9 cellular contexts compared by ENCODE assay signal in the genomic region with DNA sequence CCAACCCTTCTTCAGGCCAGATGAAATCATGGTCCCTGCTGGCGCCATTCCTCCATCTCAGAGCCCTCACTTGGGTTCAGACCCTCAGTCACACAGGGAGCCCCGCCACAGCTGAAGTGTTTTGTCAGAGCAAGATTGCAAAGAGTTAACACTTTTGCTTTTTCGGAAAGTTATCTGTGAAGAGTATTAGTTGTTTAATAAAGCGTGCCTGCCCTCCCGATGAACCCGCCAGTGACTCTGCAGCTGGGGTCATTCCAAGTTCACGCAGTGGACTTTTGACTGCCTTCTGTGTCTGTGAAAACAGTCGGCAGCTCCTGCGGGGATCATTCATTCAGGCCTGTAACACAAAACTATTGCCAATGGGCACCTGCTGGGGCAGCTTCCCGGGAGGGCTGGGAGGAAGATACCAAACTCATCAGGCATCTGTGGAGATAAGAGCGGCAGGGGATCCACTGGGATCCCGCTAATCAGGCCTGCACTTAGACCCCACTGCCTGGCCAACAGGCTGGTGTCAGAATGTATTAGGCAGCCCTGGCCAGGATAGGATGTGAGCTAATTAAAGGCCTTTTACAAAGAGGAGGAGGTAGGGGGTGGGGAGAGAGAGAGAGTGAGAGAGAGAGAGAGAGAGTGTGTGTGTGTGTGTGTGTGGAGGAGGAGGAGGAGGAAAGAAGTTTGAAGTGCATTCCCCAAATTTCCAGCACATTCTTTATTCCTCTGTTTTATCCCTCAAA.
DNase-seq lines count a peak whose midpoint lies in the region; ATAC-seq and TF ChIP-seq lines count a peak whose summit lies in the region.
"Had no signal": no experiment of that assay in that cellular context is flagged by ENCODE, and none has a peak within 500 bp of the region (broad histone marks: within the 10 kb centered on the region; RNA-seq: fewer than 3 reads in every experiment).

No MANE protein-coding gene starts in this region.

- peak overlapping the region in 3 of 4 donors; percentile 36 to 65 (median 45) for H3K27ac ChIP-seq in body of pancreas
- peak overlapping the region; percentile 59 to 85 (median 66) for H3K27ac ChIP-seq in right lobe of liver
- H3K27ac ChIP-seq in tibial nerve = peak overlapping the region; percentile 47 to 84 (median 74)

- H3K9me3 ChIP-seq in body of pancreas (no peaks in the 10 kb centered on the region), right lobe of liver (no peaks in the 10 kb centered on the region), tibial nerve (no peaks in the 10 kb centered on the region)

- peak; percentile 63 for ATAC-seq in body of pancreas
- ATAC-seq in right lobe of liver = peak; percentile 85 to 95 (median 88)

- H3K36me3 Mint-ChIP-seq in activated CD4-positive, alpha-beta T cell treated with anti-CD3 and anti-CD28 coated beads, Interleukin-2, amount 10 ng/mL, durations not matched to agents 24 days and 14 days (ENCODE audit: low read depth) = peaks cover 26% of the 10 kb centered on the region

- TF ChIP-seq CTCF in body of pancreas (IDR thresholded peaks at IDR 0.05) = no peak
- TF ChIP-seq CTCF in right lobe of liver (IDR thresholded peaks at IDR 0.05) = no peak
- TF ChIP-seq CTCF in tibial nerve (IDR thresholded peaks at IDR 0.05) = no peak

- peak overlapping the region; percentile 85 for H3K27ac Mint-ChIP-seq in activated CD4-positive, alpha-beta T cell treated with anti-CD3 and anti-CD28 coated beads, Interleukin-2, amount 10 ng/mL, durations not matched to agents 24 days and 14 days

- H3K27me3 ChIP-seq in body of pancreas (no peaks in the 10 kb centered on the region), right lobe of liver (no peaks in the 10 kb centered on the region), tibial nerve (no peaks in the 10 kb centered on the region)

- peak overlapping the region; percentile 23 for H3K4me3 Mint-ChIP-seq in activated CD4-positive, alpha-beta T cell treated with anti-CD3 and anti-CD28 coated beads, Interleukin-2, amount 10 ng/mL, durations not matched to agents 24 days and 14 days

- H3K9me3 Mint-ChIP-seq in activated CD4-positive, alpha-beta T cell treated with anti-CD3 and anti-CD28 coated beads, Interleukin-2, amount 10 ng/mL, durations not matched to agents 24 days and 14 days = peaks cover 3% of the 10 kb centered on the region

- peaks cover 30% of the 10 kb centered on the region for H3K4me1 ChIP-seq in body of pancreas
- peaks cover 0 to 39% (median 15%) of the 10 kb centered on the region in 4 donors for H3K4me1 ChIP-seq in right lobe of liver
- peaks cover 0 to 74% (median 48%) of the 10 kb centered on the region in 4 donors for H3K4me1 ChIP-seq in tibial nerve

- H3K36me3 ChIP-seq in body of pancreas (replicated peaks in 1 of 2; ENCODE audit: insufficient read depth in 1 of 2, low read depth in 2 of 2) = no peaks in the 10 kb centered on the region
- no peaks in the 10 kb centered on the region for H3K36me3 ChIP-seq in right lobe of liver
- H3K36me3 ChIP-seq in tibial nerve = peaks cover 0 to 5% (median 0%) of the 10 kb centered on the region in 3 donors

- TF ChIP-seq EP300 in tibial nerve (IDR thresholded peaks at IDR 0.05) = peak in 1 of 2 donors; percentile 42

- peaks cover 58% of the 10 kb centered on the region for H3K4me1 Mint-ChIP-seq in activated CD4-positive, alpha-beta T cell treated with anti-CD3 and anti-CD28 coated beads, Interleukin-2, amount 10 ng/mL, durations not matched to agents 24 days and 14 days

- DNase-seq in activated CD4-positive, alpha-beta T cell treated with anti-CD3 and anti-CD28 coated beads, Interleukin-2, amount 10 ng/mL, durations not matched to agents 24 days and 14 days = no peak
- no peak for DNase-seq in activated CD4-positive, alpha-beta T cell treated with anti-CD3 and anti-CD28 coated beads for 4 hours
- DNase-seq in body of pancreas (peak; percentile 45 to 66 (median 52)), right lobe of liver (peak; percentile 77 to 89 (median 87)), tibial nerve (ENCODE audit: low spot score in 2 of 2) (peak in 1 of 2 donors; percentile 44), Kasumi-1 (lab: John Stamatoyannopoulos, UW) (no peak), DMS114 treated with DMSO at 0.1 percent for 48 hours (lab: John Stamatoyannopoulos, UW; ENCODE audit: unreplicated experiment) (no peak), DMS79 (lab: John Stamatoyannopoulos, UW) (no peak)

- H3K4me3 ChIP-seq in body of pancreas (no peak overlapping the region), right lobe of liver (peak overlapping the region in 1 of 3 donors; percentile 11), tibial nerve (no peak overlapping the region)

- TF ChIP-seq POLR2A in body of pancreas (IDR thresholded peaks at IDR 0.05) = no peak
- TF ChIP-seq POLR2A in right lobe of liver (IDR thresholded peaks at IDR 0.05) = no peak
- TF ChIP-seq POLR2A in tibial nerve (IDR thresholded peaks at IDR 0.05) = no peak

- WGBS in body of pancreas, 2 donors = 24 to 36% methylated on average over 9 to 12 of the region's 12 CpGs
- whole genome bisulfite sequencing in right lobe of liver (ENCODE audit: insufficient coverage, low coverage, low lambda C conversion rate, missing lambda C conversion rate) = 16% methylated on average over 8 of the region's 12 CpGs
- WGBS in tibial nerve, 2 donors = 25 to 29% methylated on average over 11 to 12 of the region's 12 CpGs

- H3K27me3 Mint-ChIP-seq in activated CD4-positive, alpha-beta T cell treated with anti-CD3 and anti-CD28 coated beads, Interleukin-2, amount 10 ng/mL, durations not matched to agents 24 days and 14 days = no peaks in the 10 kb centered on the region
- H3K27me3 Mint-ChIP-seq: IgD-negative memory B cell had no signal

- intact Hi-C loops in activated CD4-positive, alpha-beta T cell treated with anti-CD3 and anti-CD28 coated beads, Interleukin-2, amount 10 ng/mL, durations not matched to agents 24 days and 14 days (cut with micrococcal nuclease) = loop anchor here (1.0 to 10.0 kb wide), 5 partner anchors 16 to 259 kb away; no protein-coding TSS in a partner anchor
- intact Hi-C loops in body of pancreas (cut with DNase I) = no loop called here
- intact Hi-C loops in right lobe of liver (cut with DNase I) = no loop called here

Comparison
In these comparisons a context has a peak if more than half of its experiments do, and no peak if none do; other contexts are left out.
1. DNase-seq: peak in body of pancreas (4 of 4) and right lobe of liver (3 of 3); none in activated CD4-positive, alpha-beta T cell treated with anti-CD3 and anti-CD28 coated beads, Interleukin-2, amount 10 ng/mL, durations not matched to agents 24 days and 14 days (single experiment), activated CD4-positive, alpha-beta T cell treated with anti-CD3 and anti-CD28 coated beads for 4 hours (0 of 2), Kasumi-1 (0 of 2), DMS114 treated with DMSO at 0.1 percent for 48 hours (single experiment) and DMS79 (single experiment).
2. Peak in every context shown above with its lines, with median percentiles within 50 percentile points of each other: H3K27ac ChIP-seq.